ENCODE assay signal across 10 cellular contexts in genomic region chrX:72003811-72004750, GRCh38.
DNase-seq lines count a peak whose midpoint lies in the region; ATAC-seq and TF ChIP-seq lines count a peak whose summit lies in the region.
"Had no signal": no experiment of that assay in that cellular context is flagged by ENCODE, and none has a peak within 500 bp of the region (broad histone marks: within the 10 kb centered on the region; RNA-seq: fewer than 3 reads in every experiment).

No MANE protein-coding gene starts in this region.

- H4K20me1 ChIP-seq in IMR-90 (ENCODE audit: insufficient read depth, low read length) (peaks cover 2% of the 10 kb centered on the region; the same call in 1 of the 2 replicates), Karpas-422 (ENCODE audit: insufficient read depth, low read depth, low read length) (no peaks in the 10 kb centered on the region)

- H3K36me3 Mint-ChIP-seq in endodermal cell (ENCODE audit: low read depth) (no peaks in the 10 kb centered on the region), mesothelial cell of epicardium (no peaks in the 10 kb centered on the region)

- H3K27ac Mint-ChIP-seq in endodermal cell (peak overlapping the region; percentile 66), mesothelial cell of epicardium (peak overlapping the region; percentile 26)

- H2BK20ac ChIP-seq in IMR-90 (ENCODE audit: low read depth, low read length), result no peak overlapping the region

- H3K9ac ChIP-seq in IMR-90 (ENCODE audit: low read depth, low read length), result no peak overlapping the region
- H3K9ac ChIP-seq in endodermal cell (ENCODE audit: extremely low read depth, low read length, poor library complexity, severe bottlenecking), result no peak overlapping the region
- H3K9ac ChIP-seq in Karpas-422 (ENCODE audit: low read length), result no peak overlapping the region

- no peaks in the 10 kb centered on the region for H3K79me1 ChIP-seq in IMR-90 (ENCODE audit: low read depth in 1 of 2, low read length in 2 of 2)

- no peak overlapping the region for H3K23ac ChIP-seq in IMR-90 (ENCODE audit: low read depth, low read length)

- no peak for TF ChIP-seq POLR2A in IMR-90 (IDR thresholded peaks at IDR 0.05; ENCODE audit: low read depth, low read length)

- no peaks in the 10 kb centered on the region; the same call in 1 of the 2 replicates for H3K4me1 ChIP-seq in IMR-90 (ENCODE audit: control insufficient read depth, insufficient read depth, low read length)
- H3K4me1 ChIP-seq in endodermal cell (ENCODE audit: control insufficient read depth, insufficient read depth, low read length), result no peaks in the 10 kb centered on the region
- H3K4me1 ChIP-seq in Karpas-422 (ENCODE audit: low read length), result peaks cover 4% of the 10 kb centered on the region; the same call in 1 of the 2 replicates

- no peak overlapping the region for H2AK9ac ChIP-seq in IMR-90 (replicated peaks; ENCODE audit: low read depth, low read length, poor library complexity)

- no peak overlapping the region for H3K27ac ChIP-seq in IMR-90 (ENCODE audit: insufficient read depth, low read length)
- no peak overlapping the region for H3K27ac ChIP-seq in endodermal cell (ENCODE audit: low read depth, low read length)
- H3K27ac ChIP-seq in Karpas-422 (ENCODE audit: low read length), result no peak overlapping the region

- no peak overlapping the region for H3K18ac ChIP-seq in IMR-90 (ENCODE audit: low read depth, low read length)

- H4K5ac ChIP-seq in IMR-90 (ENCODE audit: low read depth, low read length), result no peak overlapping the region

- H3K27me3 ChIP-seq in IMR-90 (ENCODE audit: control insufficient read depth, insufficient read depth, low read length) (peaks cover 54% of the 10 kb centered on the region), endodermal cell (ENCODE audit: control insufficient read depth, insufficient read depth, low read length, poor library complexity, severe bottlenecking) (no peaks in the 10 kb centered on the region), Karpas-422 (ENCODE audit: low read length) (no peaks in the 10 kb centered on the region)

- no peak overlapping the region for H3K4ac ChIP-seq in IMR-90 (ENCODE audit: low read depth, low read length)

- no TSS peak for BruUV-seq in IMR-90 (replicated peaks; lab: Mats Ljungman, UMichigan)

- H3K36me3 ChIP-seq in IMR-90 (ENCODE audit: control insufficient read depth, insufficient read depth, low read length) (no peaks in the 10 kb centered on the region), endodermal cell (ENCODE audit: control insufficient read depth, insufficient read depth, low read length) (no peaks in the 10 kb centered on the region), Karpas-422 (ENCODE audit: insufficient read depth, low read length) (no peaks in the 10 kb centered on the region)

- no peak overlapping the region for H3K4me3 ChIP-seq in AG04449 (ENCODE audit: low read depth, low read length)
- no peak overlapping the region for H3K4me3 ChIP-seq in IMR-90 (ENCODE audit: insufficient read depth, low read depth, low read length)
- no peak overlapping the region for H3K4me3 ChIP-seq in endodermal cell (ENCODE audit: low read length)
- H3K4me3 ChIP-seq in Karpas-422 (ENCODE audit: low read length), result no peak overlapping the region

- peak; percentile 24; the same call in 1 of the 2 replicates for ATAC-seq in IMR-90 (ENCODE audit: low read depth)
- ATAC-seq in HG02759 (IDR thresholded peaks at IDR 0.05; ENCODE audit: unreplicated experiment), result no peak

- H2AFZ ChIP-seq in IMR-90 (replicated peaks; ENCODE audit: low read length, poor library complexity) (peak overlapping the region; percentile 29), Karpas-422 (ENCODE audit: low read length) (no peak overlapping the region)

- no peak overlapping the region for H2BK120ac ChIP-seq in IMR-90 (ENCODE audit: low read depth, low read length)

- H3K9me3 ChIP-seq in IMR-90 (ENCODE audit: control insufficient read depth, insufficient read depth, low read length) (no peaks in the 10 kb centered on the region), endodermal cell (ENCODE audit: control insufficient read depth, low read length) (no peaks in the 10 kb centered on the region), Karpas-422 (ENCODE audit: low read length) (no peaks in the 10 kb centered on the region)

- in situ Hi-C loops in IMR-90 (cut with MboI; ENCODE audit: low sequenced_read_pairs), result loop anchor here (25.0 kb wide), 1 partner anchor 533 kb away; no protein-coding TSS in a partner anchor

- H3K4me1 Mint-ChIP-seq in endodermal cell, result peaks cover 17% of the 10 kb centered on the region
- H3K4me1 Mint-ChIP-seq in mesothelial cell of epicardium, result peaks cover 18% of the 10 kb centered on the region

- no peak overlapping the region for H3K56ac ChIP-seq in IMR-90 (ENCODE audit: extremely low read depth, insufficient read depth, low read length)

- no peak overlapping the region for H2AK5ac ChIP-seq in IMR-90 (ENCODE audit: low read depth, low read length)

- H3K9me2 ChIP-seq in Karpas-422 (replicated peaks; ENCODE audit: insufficient read depth, low read length), result no peaks in the 10 kb centered on the region

- H3K4me3 Mint-ChIP-seq in endodermal cell (peak overlapping the region; percentile 23), mesothelial cell of epicardium (no peak overlapping the region)

- peak; percentile 28 for TF ChIP-seq CTCF in AG04449 (IDR thresholded peaks at IDR 0.05; ENCODE audit: insufficient read depth, low read length, missing control alignments)
- TF ChIP-seq CTCF in IMR-90 (conservative IDR thresholded peaks at IDR 0.05; ENCODE audit: low read depth, low read length), result no peak
- peak; percentile 72 for TF ChIP-seq CTCF in endodermal cell (conservative IDR thresholded peaks at IDR 0.05)
- TF ChIP-seq CTCF in mesothelial cell of epicardium (IDR thresholded peaks at IDR 0.05; ENCODE audit: unreplicated experiment), result no peak

- H3K27me3 Mint-ChIP-seq in endodermal cell (ENCODE audit: insufficient read depth), result no peaks in the 10 kb centered on the region
- no peaks in the 10 kb centered on the region for H3K27me3 Mint-ChIP-seq in mesothelial cell of epicardium (ENCODE audit: low read depth)

- WGBS in IMR-90 (ENCODE audit: extremely low coverage in 2 of 2, insufficient read length in 1 of 2), 2 experiments, result 27% methylated on average over 2 of the region's 17 CpGs; no CpG with 5 or more reads in 1 of the 2 experiments
- 22% methylated on average over 14 of the region's 17 CpGs; no CpG with 5 or more reads in 1 of the 2 experiments for WGBS in endodermal cell (ENCODE audit: insufficient coverage in 1 of 2, insufficient read length in 1 of 2), 2 experiments

- H3K14ac ChIP-seq in IMR-90 (replicated peaks; ENCODE audit: low read depth, low read length), result no peak overlapping the region

- no peak for DNase-seq in AG04449 (ENCODE audit: low read depth, low spot score)
- DNase-seq in IMR-90, result no peak
- peak; percentile 90 for DNase-seq in endodermal cell
- DNase-seq in mesothelial cell of epicardium (ENCODE audit: low spot score in 2 of 2, unreplicated experiment in 2 of 2), result no peak
- DNase-seq in globus pallidus (ENCODE audit: low spot score), result no peak
- no peak for DNase-seq in NCI-H226
- DNase-seq in Karpas-422, result no peak
- DNase-seq: foreskin melanocyte, NCI-H1417 had no signal

- CTCF ChIA-PET in AG04449 (lab: Yijun Ruan, JAX) (interaction anchor here (1.4 to 4.9 kb wide), 5 partner anchors 10 to 123 kb away, joined by 5 to 30 read pairs (median 7); no protein-coding TSS in a partner anchor), IMR-90 (lab: Yijun Ruan, JAX) (interaction anchor here (0.9 to 1.5 kb wide), 2 partner anchors 13 to 44 kb away, joined by 3 to 5 read pairs; no protein-coding TSS in a partner anchor)

- TF ChIP-seq RAD21 in IMR-90 (IDR thresholded peaks at IDR 0.05; ENCODE audit: low read length), result no peak

- H4K8ac ChIP-seq in IMR-90 (ENCODE audit: low read depth in 2 of 2, low read length in 2 of 2), result no peak overlapping the region

- peaks cover 67% of the 10 kb centered on the region for H3K9me3 Mint-ChIP-seq in endodermal cell
- peaks cover 6% of the 10 kb centered on the region for H3K9me3 Mint-ChIP-seq in mesothelial cell of epicardium

- no peak overlapping the region for H2BK15ac ChIP-seq in IMR-90 (ENCODE audit: low read depth, low read length)

- no peak overlapping the region for H2BK5ac ChIP-seq in IMR-90 (ENCODE audit: low read depth, low read length, poor library complexity, severe bottlenecking)

- POLR2A ChIA-PET in AG04449 (lab: Yijun Ruan, JAX) (no interaction called here), IMR-90 (lab: Charles Lee; ENCODE audit: unreplicated experiment) (no interaction called here)

- intact Hi-C loops in IMR-90 (cut with micrococcal nuclease), result no loop called here

- dilution Hi-C loops in IMR-90 (cut with HindIII; ENCODE audit: low sequenced_read_pairs, unreplicated experiment), result no loop called here

- H3K4me2 ChIP-seq in IMR-90 (ENCODE audit: low read depth, low read length) (no peak overlapping the region; the same call in 1 of the 2 replicates), Karpas-422 (ENCODE audit: low read depth, low read length, poor library complexity, severe bottlenecking) (no peak overlapping the region)

- H3K9me1 ChIP-seq in IMR-90 (ENCODE audit: insufficient read depth, low read length), result no peaks in the 10 kb centered on the region

- no peak overlapping the region for H4K91ac ChIP-seq in IMR-90 (ENCODE audit: insufficient read depth, low read depth, low read length)

- no peaks in the 10 kb centered on the region for H3K79me2 ChIP-seq in Karpas-422 (ENCODE audit: low read length)

TF ChIP-seq in IMR-90, 13 proteins besides CTCF, POLR2A, EP300 and RAD21:
- TF ChIP-seq ELK1 (IDR thresholded peaks at IDR 0.05; ENCODE audit: borderline replicate concordance, low read depth, low read length) (no peak), FOS (IDR thresholded peaks at IDR 0.05; ENCODE audit: low read depth, low read length) (no peak), CEBPB (IDR thresholded peaks at IDR 0.05; ENCODE audit: low read depth, low read length) (no peak)

Comparison
In these comparisons a context has a peak if more than half of its experiments do, and no peak if none do; other contexts are left out.
1. CTCF ChIP-seq: peak in AG04449 (single experiment) and endodermal cell (single experiment); none in IMR-90 (single experiment) and mesothelial cell of epicardium (single experiment).